In genomic region chr12:100573499-100574261, GRCh38 we compare ENCODE assay signal across 8 cellular contexts. TPM values are rescaled to one million over a fixed set of nuclear protein-coding genes. Genes with fewer than 3 reads are reported as not detected.
DNase-seq lines count a peak whose midpoint lies in the region; ATAC-seq and TF ChIP-seq lines count a peak whose summit lies in the region.

TSS of gene GAS2L3 (plus strand) at chr12:100573684. CDS start at chr12:100594905, 21,221 bp downstream.

- peak; percentile 93 for DNase-seq in NCI-H146 (lab: John Stamatoyannopoulos, UW)
- DNase-seq in T1000 (lab: John Stamatoyannopoulos, UW): peak; percentile 85
- DNase-seq in breast epithelium (ENCODE audit: low spot score in 2 of 2): peak; percentile 73 to 82
- peak; percentile 69 to 71 for DNase-seq in gastrocnemius medialis
- no peak for DNase-seq in OCI-M1 (lab: John Stamatoyannopoulos, UW)

- H3K4me1 ChIP-seq in breast epithelium (peaks cover 0 to 4% of the 10 kb centered on the region in 2 donors), iPS-18a (ENCODE audit: control insufficient read depth, low read depth, low read length) (peaks cover 7% of the 10 kb centered on the region), gastrocnemius medialis (peaks cover 15 to 16% of the 10 kb centered on the region in 2 donors)

- no peaks in the 10 kb centered on the region for H3K36me3 ChIP-seq in breast epithelium
- no peaks in the 10 kb centered on the region for H3K36me3 ChIP-seq in iPS-18a (ENCODE audit: control insufficient read depth, low read depth, low read length)
- no peaks in the 10 kb centered on the region for H3K36me3 ChIP-seq in gastrocnemius medialis

- TF ChIP-seq POLR2A in breast epithelium (IDR thresholded peaks at IDR 0.05): no peak
- TF ChIP-seq POLR2A in gastrocnemius medialis (IDR thresholded peaks at IDR 0.05): peak; percentile 38 to 74

- H3K9me3 ChIP-seq in breast epithelium: no peaks in the 10 kb centered on the region
- no peaks in the 10 kb centered on the region for H3K9me3 ChIP-seq in iPS-18a (ENCODE audit: control insufficient read depth, low read depth, low read length)
- no peaks in the 10 kb centered on the region for H3K9me3 ChIP-seq in gastrocnemius medialis

- H3K27me3 ChIP-seq in breast epithelium: no peaks in the 10 kb centered on the region
- H3K27me3 ChIP-seq in iPS-18a (ENCODE audit: control insufficient read depth, insufficient read depth, low read length): peaks cover 26% of the 10 kb centered on the region
- H3K27me3 ChIP-seq in gastrocnemius medialis: peaks cover 0 to 3% (median 2%) of the 10 kb centered on the region in 3 donors

- H3K27ac ChIP-seq in breast epithelium: peak within 1 kb of the TSS; percentile 88 to 89
- no peak within 1 kb of the TSS for H3K27ac ChIP-seq in iPS-18a (ENCODE audit: low read length)
- peak within 1 kb of the TSS; percentile 54 to 69 (median 68) for H3K27ac ChIP-seq in gastrocnemius medialis

- no peak for TF ChIP-seq CTCF in breast epithelium (IDR thresholded peaks at IDR 0.05)
- TF ChIP-seq CTCF in gastrocnemius medialis (IDR thresholded peaks at IDR 0.05 in 4 of 5, conservative IDR thresholded peaks at IDR 0.05 in 1 of 5): no peak

- in situ Hi-C loops in gastrocnemius medialis (cut with MboI; ENCODE audit: low sequenced_read_pairs in 4 of 4): loop anchor here in 3 of 4 donors (25.0 kb wide), 1 partner anchor 336 kb away; no protein-coding TSS in a partner anchor

- H3K4me3 ChIP-seq in breast epithelium: peak within 1 kb of the TSS; percentile 55 to 77 (median 65)
- peak within 1 kb of the TSS; percentile 93 for H3K4me3 ChIP-seq in iPS-18a (ENCODE audit: low read length)
- H3K4me3 ChIP-seq in gastrocnemius medialis: peak within 1 kb of the TSS; percentile 62 to 89 (median 72)

- intact Hi-C loops in breast epithelium (cut with DNase I; ENCODE audit: low total_unique reads) (no loop called here), gastrocnemius medialis (cut with DNase I; ENCODE audit: low total_unique reads) (loop anchor here (10.0 kb wide), 1 partner anchor 309 kb away; the partner anchor contains the start of genes DEPDC4 and SCYL2)

- peak; percentile 96 for ATAC-seq in GM18502 (IDR thresholded peaks at IDR 0.05; ENCODE audit: poor library complexity, unreplicated experiment)
- peak; percentile 99 for ATAC-seq in HG02798 (IDR thresholded peaks at IDR 0.05; ENCODE audit: poor library complexity, unreplicated experiment)
- ATAC-seq in gastrocnemius medialis: peak; percentile 91 to 92

- peak within 1 kb of the TSS; percentile 62 for H3K9ac ChIP-seq in iPS-18a (ENCODE audit: low read length)

RNA-seq across cellular contexts. Expression of gene GAS2L3, which starts in this region (rescaled TPM):
- total RNA-seq in breast epithelium: 1 to 10 TPM; 2.3 to 7.0 (median 5.9) TPM
- 1 to 10 TPM in 1 of 4 donors, under 1 TPM in 3; 0.12 to 3.8 (median 0.51) TPM for total RNA-seq in gastrocnemius medialis
